Comparison of ENCODE assay signal across 10 cellular contexts in genomic region chr6:5028301-5028700, GRCh38. TPM values are rescaled to one million over a fixed set of nuclear protein-coding genes. Genes with fewer than 3 reads are reported as not detected.
"Had no signal": no experiment of that assay in that cellular context is flagged by ENCODE, and none has a peak within 500 bp of the region (broad histone marks: within the 10 kb centered on the region; RNA-seq: fewer than 3 reads in every experiment).

No MANE protein-coding gene starts in this region.

- FAIRE-seq: H1, H54 had no signal

- H3K27ac ChIP-seq: HL-60 had no signal

- H3K4me3 ChIP-seq: GM23338 had no signal

- H3K4me2 ChIP-seq: GM23338 had no signal

- ATAC-seq: GM23338 had no signal

- H2AFZ ChIP-seq: GM23338 had no signal

- DNase-seq: H9, HCEC 1CT, HFFc6, IMR-90, KBM-7 had no signal

RNA-seq across cellular contexts. Expression of gene PPP1R3G, which starts 56.8 kb away (rescaled TPM):
- total RNA-seq: H9, HT1080 had no signal
